ENCODE assay signal across 8 cellular contexts in the genomic region with DNA sequence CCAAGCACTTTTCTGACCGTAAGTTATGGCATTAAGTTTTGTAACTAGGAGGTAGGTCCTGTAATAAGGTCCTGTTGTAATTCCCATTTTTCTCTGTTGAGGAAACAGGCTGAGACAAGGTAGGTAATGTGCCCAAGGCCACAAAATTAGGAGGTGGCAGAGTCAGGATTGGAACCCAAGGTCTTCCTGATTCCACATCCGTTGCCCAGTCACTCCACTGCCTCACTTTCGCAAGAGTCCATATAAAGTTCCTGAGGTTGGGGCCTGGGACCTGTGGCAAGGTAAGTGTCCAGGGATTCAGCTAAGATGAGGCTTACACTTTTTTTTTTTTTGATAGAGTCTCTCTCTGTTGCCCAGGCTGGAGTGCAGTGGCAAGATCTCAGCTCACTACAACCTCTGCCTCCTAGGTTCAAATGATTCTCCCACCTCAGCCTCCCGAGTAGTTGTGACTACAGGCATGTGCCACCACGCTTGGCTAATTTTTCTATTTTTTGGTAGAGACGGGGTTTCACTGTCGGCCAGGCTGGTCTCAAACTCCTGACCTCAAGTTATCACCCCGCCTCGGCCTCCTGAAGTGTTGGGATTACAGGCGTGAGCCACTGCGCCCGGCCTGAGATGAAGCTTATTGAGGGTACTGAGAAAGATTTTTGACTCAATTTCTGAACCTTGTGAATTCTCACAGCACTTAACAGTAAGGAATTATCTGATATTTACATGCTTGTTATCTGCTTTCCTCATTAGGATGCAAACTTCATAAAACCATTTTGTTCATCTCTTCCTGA. TPM values are rescaled to one million over a fixed set of nuclear protein-coding genes. Genes with fewer than 3 reads are reported as not detected.
DNase-seq lines count a peak whose midpoint lies in the region; TF ChIP-seq lines count a peak whose summit lies in the region.

No MANE protein-coding gene starts in this region.

- H3K79me2 ChIP-seq in OCI-LY7 (ENCODE audit: insufficient read depth, low read depth, low read length), result no peaks in the 10 kb centered on the region
- H3K79me2 ChIP-seq in osteoblast (ENCODE audit: insufficient read depth, low read length), result no peaks in the 10 kb centered on the region

- peak overlapping the region; percentile 79 to 97 (median 91) for H3K4me2 ChIP-seq in BLaER1 treated with 17β-estradiol and CSF1 and Interleukin-3, amounts not matched to agents 10 nM and 100 nM
- H3K4me2 ChIP-seq in OCI-LY7 (ENCODE audit: low read length) (no peak overlapping the region), osteoblast (ENCODE audit: insufficient read depth, low read length) (peak overlapping the region; percentile 80)

- peak overlapping the region; percentile 75 to 88 (median 85) for H3K9ac ChIP-seq in BLaER1 treated with 17β-estradiol and CSF1 and Interleukin-3, amounts not matched to agents 10 nM and 100 nM

- no peak for DNase-seq in OCI-LY7 (ENCODE audit: low spot score)
- peak; percentile 13 for DNase-seq in dermis blood vessel endothelial cell
- no peak for DNase-seq in osteoblast (ENCODE audit: insufficient read length, low spot score, missing footprints)
- DNase-seq in BE2C, result no peak
- DNase-seq in occipital lobe (lab: John Stamatoyannopoulos, UW), result no peak
- no peak for DNase-seq in NCI-H1436 (lab: John Stamatoyannopoulos, UW)
- DNase-seq in retina, result no peak

- peak overlapping the region; percentile 88 for H2AFZ ChIP-seq in OCI-LY7 (ENCODE audit: low read length)
- peak overlapping the region; percentile 92 for H2AFZ ChIP-seq in osteoblast (ENCODE audit: low read length)

- intact Hi-C loops in OCI-LY7 (cut with micrococcal nuclease; ENCODE audit: unreplicated experiment), result loop anchor here (10.0 kb wide), 2 partner anchors 440 to 1030 kb away; partner anchors contain the start of gene SDK1

- H3K9me3 ChIP-seq in BLaER1 treated with 17β-estradiol and CSF1 and Interleukin-3, amounts not matched to agents 10 nM and 100 nM (replicated peaks in 1 of 11), result no peaks in the 10 kb centered on the region
- H3K9me3 ChIP-seq in OCI-LY7 (ENCODE audit: low read length) (no peaks in the 10 kb centered on the region), osteoblast (ENCODE audit: low read depth, low read length) (no peaks in the 10 kb centered on the region), BE2C (no peaks in the 10 kb centered on the region)

- H3K27ac ChIP-seq in BLaER1 treated with 17β-estradiol and CSF1 and Interleukin-3, amounts not matched to agents 10 nM and 100 nM, result peak overlapping the region; percentile 88 to 98 (median 95)
- H3K27ac ChIP-seq in OCI-LY7 (ENCODE audit: low read depth, low read length, poor library complexity, severe bottlenecking) (no peak overlapping the region), osteoblast (ENCODE audit: low read depth, low read length) (peak overlapping the region; percentile 92)

- peaks cover 40 to 91% (median 80%) of the 10 kb centered on the region in 10 experiments for H3K4me1 ChIP-seq in BLaER1 treated with 17β-estradiol and CSF1 and Interleukin-3, amounts not matched to agents 10 nM and 100 nM
- H3K4me1 ChIP-seq in OCI-LY7 (ENCODE audit: insufficient read depth, low read length, poor library complexity, severe bottlenecking) (peaks cover 9% of the 10 kb centered on the region), osteoblast (ENCODE audit: insufficient read depth, low read length) (peaks cover 17% of the 10 kb centered on the region), BE2C (peaks cover 11% of the 10 kb centered on the region)

- H4K20me1 ChIP-seq in BLaER1 treated with 17β-estradiol and CSF1 and Interleukin-3, amounts not matched to agents 10 nM and 100 nM, result no peaks in the 10 kb centered on the region
- H4K20me1 ChIP-seq in OCI-LY7 (ENCODE audit: insufficient read depth, low read length) (no peaks in the 10 kb centered on the region), osteoblast (ENCODE audit: insufficient read depth, low read length) (no peaks in the 10 kb centered on the region)

- no peaks in the 10 kb centered on the region for H3K27me3 ChIP-seq in BLaER1 treated with 17β-estradiol and CSF1 and Interleukin-3, amounts not matched to agents 10 nM and 100 nM
- no peaks in the 10 kb centered on the region for H3K27me3 ChIP-seq in osteoblast (ENCODE audit: insufficient read depth, low read length)
- H3K27me3 ChIP-seq in BE2C, result no peaks in the 10 kb centered on the region

- no peak for TF ChIP-seq CTCF in OCI-LY7 (conservative IDR thresholded peaks at IDR 0.05; ENCODE audit: low read length)
- no peak for TF ChIP-seq CTCF in osteoblast (IDR thresholded peaks at IDR 0.05; ENCODE audit: extremely low read depth, low read depth, low read length)
- TF ChIP-seq CTCF in BE2C (IDR thresholded peaks at IDR 0.05; ENCODE audit: low read depth, low read length), result no peak

- POLR2A ChIA-PET in OCI-LY7 (lab: Charles Lee), result interaction anchor here (0.8 kb wide), 1 partner anchor 19 kb away, joined by 4 read pairs; no protein-coding TSS in a partner anchor

- H3K36me3 ChIP-seq in BLaER1 treated with 17β-estradiol and CSF1 and Interleukin-3, amounts not matched to agents 10 nM and 100 nM, result peaks cover 0 to 13% (median 0%) of the 10 kb centered on the region in 11 experiments; a peak in 3 of 22 replicates
- H3K36me3 ChIP-seq in OCI-LY7 (ENCODE audit: insufficient read depth, low read length) (no peaks in the 10 kb centered on the region), osteoblast (ENCODE audit: insufficient read depth, low read length) (no peaks in the 10 kb centered on the region), BE2C (no peaks in the 10 kb centered on the region)

- BruUV-seq in OCI-LY7 (replicated peaks; lab: Mats Ljungman, UMichigan), result no TSS peak

- H3K4me3 ChIP-seq in BLaER1 treated with 17β-estradiol and CSF1 and Interleukin-3, amounts not matched to agents 10 nM and 100 nM, result peak overlapping the region; percentile 10 to 60 (median 38); a peak in 13 of 20 replicates
- H3K4me3 ChIP-seq in OCI-LY7 (ENCODE audit: low read depth, low read length, poor library complexity, severe bottlenecking) (no peak overlapping the region), osteoblast (ENCODE audit: insufficient read depth, low read length) (peak overlapping the region; percentile 55), BE2C (ENCODE audit: low read depth, low read length) (no peak overlapping the region)

- H3K9me2 ChIP-seq in OCI-LY7 (ENCODE audit: insufficient read depth, low read length), result no peaks in the 10 kb centered on the region

- CTCF ChIA-PET in OCI-LY7 (lab: Charles Lee; ENCODE audit: unreplicated experiment), result interaction anchor here (0.9 to 1.2 kb wide), 2 partner anchors 288 to 290 kb away, joined by 3 read pairs; no protein-coding TSS in a partner anchor

RNA-seq across cellular contexts. Expression of gene GNA12, which starts 20.3 kb away (rescaled TPM):
- total RNA-seq in OCI-LY7 (2014; rRNA removed; shearing (Covaris generic)), result 6.5 and 10.3 TPM in 2 replicates
- total RNA-seq in OCI-LY7 (2022) (35.9 and 36.1 TPM in 2 replicates), dermis blood vessel endothelial cell (17.4 and 78.6 TPM in 2 replicates), osteoblast (27.1 and 32.7 TPM in 2 replicates), occipital lobe (15.3 TPM)
- 32.2 TPM for polyA plus RNA-seq in BE2C (2012; ENCODE audit: insufficient read depth, insufficient read length, low read depth)

Comparison
In these comparisons a context has a peak if more than half of its experiments do, and no peak if none do; other contexts are left out.
1. H3K4me3 ChIP-seq: peak in BLaER1 treated with 17β-estradiol and CSF1 and Interleukin-3, amounts not matched to agents 10 nM and 100 nM (10 of 10) and osteoblast (single experiment); none in OCI-LY7 (single experiment) and BE2C (single experiment).